In the genomic region with DNA sequence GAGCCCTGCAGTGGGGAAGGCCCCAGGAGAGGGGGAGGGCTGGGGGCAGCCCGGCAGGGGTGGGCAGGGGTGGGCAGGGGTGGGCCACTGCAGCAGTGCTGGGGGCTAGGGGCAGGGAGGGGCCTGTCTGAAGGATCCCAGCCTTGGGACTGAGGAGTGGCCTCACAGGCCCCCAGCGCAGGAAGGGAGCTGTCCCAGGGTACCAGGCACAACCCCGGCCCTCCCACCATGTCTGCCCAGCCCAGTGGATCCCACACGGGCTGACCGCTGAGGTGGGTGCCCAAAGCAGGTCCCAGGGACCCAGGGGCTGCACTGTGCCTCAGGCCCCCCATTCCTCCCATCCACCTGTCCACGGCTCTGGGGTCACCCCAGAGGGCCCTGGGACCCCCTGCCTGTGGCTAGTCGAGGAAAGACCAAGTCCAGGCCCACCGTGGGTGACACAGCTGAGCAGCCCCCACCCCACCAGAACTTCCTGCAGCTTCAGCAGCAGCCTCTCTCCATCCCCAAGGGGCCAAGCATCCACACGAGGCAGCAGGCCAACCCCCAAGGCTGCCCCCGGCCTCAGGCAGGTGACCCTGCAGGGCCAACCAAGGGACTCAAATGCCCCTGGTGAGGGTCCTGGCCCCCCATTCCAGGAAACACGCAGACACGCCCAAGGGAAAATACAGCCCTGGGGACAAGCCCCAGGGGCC, we compare ENCODE assay signal across 22 cellular contexts. TPM values are rescaled to one million over a fixed set of nuclear protein-coding genes. Genes with fewer than 3 reads are reported as not detected.
DNase-seq lines count a peak whose midpoint lies in the region; ATAC-seq and TF ChIP-seq lines count a peak whose summit lies in the region.
"Had no signal": no experiment of that assay in that cellular context is flagged by ENCODE, and none has a peak within 500 bp of the region (broad histone marks: within the 10 kb centered on the region; RNA-seq: fewer than 3 reads in every experiment).

No MANE protein-coding gene starts in this region.

- H4K8ac ChIP-seq in neuronal stem cell (ENCODE audit: low read depth, low read length) = peak overlapping the region; percentile 4

- no peaks in the 10 kb centered on the region for H3K9me3 Mint-ChIP-seq in activated naive CD4-positive, alpha-beta T cell treated with anti-CD3 and anti-CD28 coated beads for 36 hours
- H3K9me3 Mint-ChIP-seq: CD4-positive, alpha-beta T cell; CD8-positive, alpha-beta memory T cell; GM23338 had no signal

- no peaks in the 10 kb centered on the region for H3K4me1 Mint-ChIP-seq in activated naive CD4-positive, alpha-beta T cell treated with anti-CD3 and anti-CD28 coated beads for 36 hours (ENCODE audit: low read depth)
- H3K4me1 Mint-ChIP-seq: CD14-positive monocyte; CD8-positive, alpha-beta memory T cell; GM23338 had no signal

- H3K4me1 ChIP-seq in Panc1 (ENCODE audit: control insufficient read depth, insufficient read depth, low read length) (no peaks in the 10 kb centered on the region), neuronal stem cell (ENCODE audit: control insufficient read depth in 2 of 2, insufficient read depth in 1 of 2, low read depth in 1 of 2, low read length in 2 of 2) (no peaks in the 10 kb centered on the region)
- H3K4me1 ChIP-seq: A549 had no signal

- no peak overlapping the region for H3K4me3 Mint-ChIP-seq in activated naive CD4-positive, alpha-beta T cell treated with anti-CD3 and anti-CD28 coated beads for 36 hours
- H3K4me3 Mint-ChIP-seq: CD14-positive monocyte; CD4-positive, alpha-beta T cell; CD8-positive, alpha-beta memory T cell; GM23338 had no signal

- H2BK15ac ChIP-seq in neuronal stem cell (ENCODE audit: low read length) = no peak overlapping the region

- no peak overlapping the region for H3K4ac ChIP-seq in neuronal stem cell (ENCODE audit: low read length)

- in situ Hi-C loops in Panc1 (cut with HindIII; ENCODE audit: low pct_unique_long_range_greater_than_20kb, low sequenced_read_pairs) = no loop called here

- peak overlapping the region; percentile 28 for H3K18ac ChIP-seq in neuronal stem cell (ENCODE audit: low read length)

- DNase-seq in activated naive CD4-positive, alpha-beta T cell treated with anti-CD3 and anti-CD28 coated beads, Interleukin-2, amount 50 U/mL, for 16 hours = peak; percentile 8
- no peak for DNase-seq in activated naive CD4-positive, alpha-beta T cell treated with anti-CD3 and anti-CD28 coated beads for 36 hours
- DNase-seq in H7 (peak; percentile 66), Panc1 (ENCODE audit: low read depth, low spot score) (no peak), neuronal stem cell (ENCODE audit: low spot score) (no peak), RPMI8226 (no peak), Ammon's horn (ENCODE audit: low spot score) (no peak), activated gamma-delta T cell treated with Interleukin-2 at 50 U/mL for 16 hours (no peak)
- DNase-seq: ACHN; AML-193; CD4-positive, alpha-beta T cell; CD8-positive, alpha-beta memory T cell; DMS 273 treated with DMSO at 0.1 percent for 48 hours; DMS79; EL; GDM1; HCEC 1CT had no signal

- intact Hi-C loops in activated naive CD4-positive, alpha-beta T cell treated with anti-CD3 and anti-CD28 coated beads for 36 hours (cut with micrococcal nuclease) = no loop called here
- intact Hi-C loops in Panc1 (cut with micrococcal nuclease; ENCODE audit: unreplicated experiment) = no loop called here

- no peak overlapping the region for H4K91ac ChIP-seq in neuronal stem cell (ENCODE audit: low read depth, low read length, poor library complexity)

- H2AFZ ChIP-seq in neuronal stem cell (ENCODE audit: low read length) = no peak overlapping the region
- H2AFZ ChIP-seq: GM23338 had no signal

- H3K79me1 ChIP-seq in neuronal stem cell (ENCODE audit: low read depth, low read length) = no peaks in the 10 kb centered on the region

- H3K14ac ChIP-seq in neuronal stem cell (ENCODE audit: low read length) = peak overlapping the region; percentile 2

- H2BK120ac ChIP-seq in neuronal stem cell (ENCODE audit: low read depth, low read length) = no peak overlapping the region

- POLR2A ChIA-PET in Panc1 (lab: Charles Lee) = no interaction called here

- no peak for TF ChIP-seq CTCF in Panc1 (IDR thresholded peaks at IDR 0.05)

- H3K27ac Mint-ChIP-seq in activated naive CD4-positive, alpha-beta T cell treated with anti-CD3 and anti-CD28 coated beads for 36 hours = no peak overlapping the region
- H3K27ac Mint-ChIP-seq: CD4-positive, alpha-beta T cell; CD8-positive, alpha-beta memory T cell; GM23338 had no signal

- no peak overlapping the region for H2BK12ac ChIP-seq in neuronal stem cell (ENCODE audit: low read length)

- peak overlapping the region; percentile 66 for H2BK5ac ChIP-seq in neuronal stem cell (ENCODE audit: low read length)

- no CpG with 5 or more reads among the region's 12 CpGs for WGBS in neuronal stem cell (ENCODE audit: extremely low coverage in 2 of 2, insufficient read length in 2 of 2, insufficient replicate concordance in 1 of 2), 2 donors

- no peak overlapping the region for H3K9ac ChIP-seq in neuronal stem cell (ENCODE audit: low read depth, low read length, poor library complexity)

- CTCF ChIA-PET in activated naive CD4-positive, alpha-beta T cell treated with anti-CD3 and anti-CD28 coated beads for 36 hours (lab: Charles Lee) = interaction anchor here (0.7 kb wide), 1 partner anchor 163 kb away, joined by 3 read pairs; no protein-coding TSS in a partner anchor
- CTCF ChIA-PET in Panc1 (lab: Charles Lee) = no interaction called here

- H3K23ac ChIP-seq in neuronal stem cell (ENCODE audit: low read depth, low read length, poor library complexity) = peak overlapping the region; percentile 93

- H3K36me3 Mint-ChIP-seq in activated naive CD4-positive, alpha-beta T cell treated with anti-CD3 and anti-CD28 coated beads for 36 hours (ENCODE audit: low read depth) = no peaks in the 10 kb centered on the region
- H3K36me3 Mint-ChIP-seq: CD14-positive monocyte; CD8-positive, alpha-beta memory T cell had no signal

- H3K27ac ChIP-seq in Panc1 (ENCODE audit: low read length) (no peak overlapping the region), neuronal stem cell (replicated peaks; ENCODE audit: low read length) (no peak overlapping the region)
- H3K27ac ChIP-seq: 22Rv1, A549 had no signal

- H3K36me3 ChIP-seq in H7 (replicated peaks; ENCODE audit: control insufficient read depth, insufficient read depth, low read length) (no peaks in the 10 kb centered on the region), Panc1 (ENCODE audit: control insufficient read depth, insufficient read depth, low read length) (no peaks in the 10 kb centered on the region), neuronal stem cell (replicated peaks in 1 of 2; ENCODE audit: control insufficient read depth in 2 of 2, insufficient read depth in 2 of 2, low read length in 2 of 2) (no peaks in the 10 kb centered on the region)

- H3K9me3 ChIP-seq in Panc1 (ENCODE audit: control insufficient read depth, insufficient read depth, low read depth, low read length) (no peaks in the 10 kb centered on the region), neuronal stem cell (replicated peaks in 1 of 2; ENCODE audit: control insufficient read depth in 2 of 2, insufficient read depth in 1 of 2, low read depth in 1 of 2, low read length in 2 of 2) (peaks cover 0 to 2% of the 10 kb centered on the region in 2 donors)
- H3K9me3 ChIP-seq: A549 had no signal

- no peak overlapping the region for H3K4me3 ChIP-seq in H7 (ENCODE audit: insufficient read depth, low read depth, low read length)
- H3K4me3 ChIP-seq in Panc1 (ENCODE audit: low read depth in 2 of 2, low read length in 2 of 2) = no peak overlapping the region
- no peak overlapping the region for H3K4me3 ChIP-seq in neuronal stem cell (ENCODE audit: low read length in 2 of 2)
- H3K4me3 ChIP-seq: A549, GM12878, GM23338 had no signal

- H2AK5ac ChIP-seq in neuronal stem cell (ENCODE audit: low read depth, low read length) = peak overlapping the region; percentile 28

- BruUV-seq in Panc1 (replicated peaks; lab: Mats Ljungman, UMichigan) = no TSS peak

- H3K27me3 ChIP-seq in H7 (ENCODE audit: control insufficient read depth, insufficient read depth, low read length) = no peaks in the 10 kb centered on the region
- no peaks in the 10 kb centered on the region for H3K27me3 ChIP-seq in Panc1 (ENCODE audit: control insufficient read depth, insufficient read depth, low read length)
- peaks cover 0 to 15% (median 2%) of the 10 kb centered on the region in 3 experiments for H3K27me3 ChIP-seq in neuronal stem cell (ENCODE audit: control insufficient read depth in 3 of 3, insufficient read depth in 3 of 3, low read depth in 1 of 3, low read length in 3 of 3)

- ATAC-seq in Panc1 = 0 out of 2 replicates have a peak, but pooled peaks have one; percentile 22
- ATAC-seq: A549, GM12878 had no signal

- H3K4me2 ChIP-seq in neuronal stem cell (ENCODE audit: insufficient read depth, low read length, poor library complexity, severe bottlenecking) = no peak overlapping the region
- H3K4me2 ChIP-seq: A549, GM23338 had no signal

- H3K27me3 Mint-ChIP-seq in activated naive CD4-positive, alpha-beta T cell treated with anti-CD3 and anti-CD28 coated beads for 36 hours (ENCODE audit: low read depth) = no peaks in the 10 kb centered on the region
- H3K27me3 Mint-ChIP-seq: CD4-positive, alpha-beta T cell had no signal

RNA-seq across cellular contexts. Expression of gene FAM53A, which starts 46.4 kb away (rescaled TPM):
- total RNA-seq in activated naive CD4-positive, alpha-beta T cell treated with anti-CD3 and anti-CD28 coated beads for 36 hours = 1 to 10 TPM; 2.6 to 3.0 TPM
- total RNA-seq in H7 (2014; rRNA removed; shearing (Covaris generic)) = 7.4 and 24.5 TPM in 2 replicates
- total RNA-seq in Panc1 (2021; ENCODE audit: unreplicated experiment) = 7.0 TPM
- 4.6 TPM for polyA plus RNA-seq in Panc1 (2012; ENCODE audit: insufficient read length)
- 2.0 TPM for polyA plus RNA-seq in neuronal stem cell (2013, experiment 1 of 2)
- 1.3 TPM for polyA plus RNA-seq in neuronal stem cell (2013, experiment 2 of 2)

Comparison
In these comparisons a context has a peak if more than half of its experiments do, and no peak if none do; other contexts are left out.
1. DNase-seq: peak in activated naive CD4-positive, alpha-beta T cell treated with anti-CD3 and anti-CD28 coated beads, Interleukin-2, amount 50 U/mL, for 16 hours (single experiment) and H7 (single experiment); none in activated naive CD4-positive, alpha-beta T cell treated with anti-CD3 and anti-CD28 coated beads for 36 hours (single experiment), Panc1 (single experiment), neuronal stem cell (single experiment), RPMI8226 (single experiment), Ammon's horn (single experiment) and activated gamma-delta T cell treated with Interleukin-2 at 50 U/mL for 16 hours (single experiment).